Comparison of ENCODE assay signal across 1 cellular context in the genomic region with DNA sequence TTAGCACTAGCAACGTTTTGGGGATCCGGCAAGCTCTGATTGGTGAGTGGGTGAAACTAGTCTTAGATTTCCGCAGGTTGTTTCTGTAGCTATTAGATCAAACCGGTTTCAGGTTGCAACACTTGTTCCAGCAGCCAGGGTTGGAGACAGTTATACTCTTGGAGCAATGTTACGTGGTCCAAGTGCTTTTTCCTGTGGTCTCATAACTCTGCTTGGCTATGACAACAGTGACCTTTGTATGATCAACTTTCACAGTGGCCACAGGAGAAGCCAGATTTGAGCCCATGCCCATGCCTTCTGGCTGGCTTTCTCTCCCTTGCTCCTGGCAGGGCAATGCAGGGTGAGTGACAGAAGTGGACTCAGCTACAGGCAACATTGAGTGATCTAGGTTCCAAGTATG.
TF ChIP-seq lines count a peak whose summit lies in the region.

No MANE protein-coding gene starts in this region.

TF ChIP-seq in GM23338, 12 proteins besides CTCF, POLR2A, EP300 and RAD21 (continued from another document):
- TF ChIP-seq, protein P1, sequence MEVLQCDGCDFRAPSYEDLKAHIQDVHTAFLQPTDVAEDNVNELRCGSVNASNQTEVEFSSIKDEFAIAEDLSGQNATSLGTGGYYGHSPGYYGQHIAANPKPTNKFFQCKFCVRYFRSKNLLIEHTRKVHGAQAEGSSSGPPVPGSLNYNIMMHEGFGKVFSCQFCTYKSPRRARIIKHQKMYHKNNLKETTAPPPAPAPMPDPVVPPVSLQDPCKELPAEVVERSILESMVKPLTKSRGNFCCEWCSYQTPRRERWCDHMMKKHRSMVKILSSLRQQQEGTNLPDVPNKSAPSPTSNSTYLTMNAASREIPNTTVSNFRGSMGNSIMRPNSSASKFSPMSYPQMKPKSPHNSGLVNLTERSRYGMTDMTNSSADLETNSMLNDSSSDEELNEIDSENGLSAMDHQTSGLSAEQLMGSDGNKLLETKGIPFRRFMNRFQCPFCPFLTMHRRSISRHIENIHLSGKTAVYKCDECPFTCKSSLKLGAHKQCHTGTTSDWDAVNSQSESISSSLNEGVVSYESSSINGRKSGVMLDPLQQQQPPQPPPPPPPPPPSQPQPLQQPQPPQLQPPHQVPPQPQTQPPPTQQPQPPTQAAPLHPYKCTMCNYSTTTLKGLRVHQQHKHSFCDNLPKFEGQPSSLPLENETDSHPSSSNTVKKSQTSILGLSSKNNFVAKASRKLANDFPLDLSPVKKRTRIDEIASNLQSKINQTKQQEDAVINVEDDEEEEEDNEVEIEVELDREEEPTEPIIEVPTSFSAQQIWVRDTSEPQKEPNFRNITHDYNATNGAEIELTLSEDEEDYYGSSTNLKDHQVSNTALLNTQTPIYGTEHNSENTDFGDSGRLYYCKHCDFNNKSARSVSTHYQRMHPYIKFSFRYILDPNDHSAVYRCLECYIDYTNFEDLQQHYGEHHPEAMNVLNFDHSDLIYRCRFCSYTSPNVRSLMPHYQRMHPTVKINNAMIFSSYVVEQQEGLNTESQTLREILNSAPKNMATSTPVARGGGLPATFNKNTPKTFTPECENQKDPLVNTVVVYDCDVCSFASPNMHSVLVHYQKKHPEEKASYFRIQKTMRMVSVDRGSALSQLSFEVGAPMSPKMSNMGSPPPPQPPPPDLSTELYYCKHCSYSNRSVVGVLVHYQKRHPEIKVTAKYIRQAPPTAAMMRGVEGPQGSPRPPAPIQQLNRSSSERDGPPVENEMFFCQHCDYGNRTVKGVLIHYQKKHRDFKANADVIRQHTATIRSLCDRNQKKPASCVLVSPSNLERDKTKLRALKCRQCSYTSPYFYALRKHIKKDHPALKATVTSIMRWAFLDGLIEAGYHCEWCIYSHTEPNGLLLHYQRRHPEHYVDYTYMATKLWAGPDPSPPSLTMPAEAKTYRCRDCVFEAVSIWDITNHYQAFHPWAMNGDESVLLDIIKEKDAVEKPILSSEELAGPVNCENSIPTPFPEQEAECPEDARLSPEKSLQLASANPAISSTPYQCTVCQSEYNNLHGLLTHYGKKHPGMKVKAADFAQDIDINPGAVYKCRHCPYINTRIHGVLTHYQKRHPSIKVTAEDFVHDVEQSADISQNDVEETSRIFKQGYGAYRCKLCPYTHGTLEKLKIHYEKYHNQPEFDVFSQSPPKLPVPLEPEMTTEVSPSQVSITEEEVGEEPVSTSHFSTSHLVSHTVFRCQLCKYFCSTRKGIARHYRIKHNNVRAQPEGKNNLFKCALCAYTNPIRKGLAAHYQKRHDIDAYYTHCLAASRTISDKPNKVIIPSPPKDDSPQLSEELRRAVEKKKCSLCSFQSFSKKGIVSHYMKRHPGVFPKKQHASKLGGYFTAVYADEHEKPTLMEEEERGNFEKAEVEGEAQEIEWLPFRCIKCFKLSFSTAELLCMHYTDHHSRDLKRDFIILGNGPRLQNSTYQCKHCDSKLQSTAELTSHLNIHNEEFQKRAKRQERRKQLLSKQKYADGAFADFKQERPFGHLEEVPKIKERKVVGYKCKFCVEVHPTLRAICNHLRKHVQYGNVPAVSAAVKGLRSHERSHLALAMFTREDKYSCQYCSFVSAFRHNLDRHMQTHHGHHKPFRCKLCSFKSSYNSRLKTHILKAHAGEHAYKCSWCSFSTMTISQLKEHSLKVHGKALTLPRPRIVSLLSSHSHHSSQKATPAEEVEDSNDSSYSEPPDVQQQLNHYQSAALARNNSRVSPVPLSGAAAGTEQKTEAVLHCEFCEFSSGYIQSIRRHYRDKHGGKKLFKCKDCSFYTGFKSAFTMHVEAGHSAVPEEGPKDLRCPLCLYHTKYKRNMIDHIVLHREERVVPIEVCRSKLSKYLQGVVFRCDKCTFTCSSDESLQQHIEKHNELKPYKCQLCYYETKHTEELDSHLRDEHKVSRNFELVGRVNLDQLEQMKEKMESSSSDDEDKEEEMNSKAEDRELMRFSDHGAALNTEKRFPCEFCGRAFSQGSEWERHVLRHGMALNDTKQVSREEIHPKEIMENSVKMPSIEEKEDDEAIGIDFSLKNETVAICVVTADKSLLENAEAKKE (CRISPR knock-in tag; IDR thresholded peaks at IDR 0.05): no peak
- TF ChIP-seq NANOG (IDR thresholded peaks at IDR 0.05; ENCODE audit: borderline replicate concordance): no peak
- TF ChIP-seq POLR2AphosphoS5 (IDR thresholded peaks at IDR 0.05; ENCODE audit: low read depth): no peak
- TF ChIP-seq ZNF331 (CRISPR knock-in tag; IDR thresholded peaks at IDR 0.05; ENCODE audit: low read depth): no peak
- no peak for TF ChIP-seq ZNF114 (CRISPR knock-in tag; IDR thresholded peaks at IDR 0.05)
- no peak for TF ChIP-seq JUNB (IDR thresholded peaks at IDR 0.05; ENCODE audit: unreplicated experiment)
- TF ChIP-seq EZH2 (IDR thresholded peaks at IDR 0.05; ENCODE audit: low read depth, unreplicated experiment): no peak
